ENCODE assay signal across 11 cellular contexts in genomic region chr14:105864651-105865265, GRCh38.
DNase-seq lines count a peak whose midpoint lies in the region; ATAC-seq and TF ChIP-seq lines count a peak whose summit lies in the region.
"Had no signal": no experiment of that assay in that cellular context is flagged by ENCODE, and none has a peak within 500 bp of the region (broad histone marks: within the 10 kb centered on the region; RNA-seq: fewer than 3 reads in every experiment).

No MANE protein-coding gene starts in this region.

- no peaks in the 10 kb centered on the region for H3K9me3 Mint-ChIP-seq in natural killer cell
- H3K9me3 Mint-ChIP-seq: activated T-helper 17 cell treated with anti-CD3 and anti-CD28 coated beads, Interleukin-2, amount 50 U/mL, for 72 hours had no signal

- WGBS in body of pancreas, 2 donors, result 59 to 80% methylated on average over 1 to 19 of the region's 19 CpGs

- intact Hi-C loops in Right ventricle myocardium superior (cut with DNase I), result no loop called here
- intact Hi-C loops in body of pancreas (cut with DNase I), result no loop called here
- intact Hi-C loops in natural killer cell (cut with micrococcal nuclease), result no loop called here

- H3K36me3 Mint-ChIP-seq in natural killer cell, result no peaks in the 10 kb centered on the region

- peak; percentile 31 for DNase-seq in Right ventricle myocardium superior
- no peak for DNase-seq in right atrium auricular region (ENCODE audit: low spot score)
- peak in 3 of 4 donors; percentile 2 to 9 (median 8) for DNase-seq in body of pancreas
- DNase-seq in natural killer cell, result peak; percentile 14
- no peak for DNase-seq in NCI-H146 (lab: John Stamatoyannopoulos, UW)
- no peak for DNase-seq in SK-N-DZ (ENCODE audit: low spot score)
- DNase-seq in NCI-H2107 (lab: John Stamatoyannopoulos, UW), result no peak
- no peak for DNase-seq in effector CD8-positive, alpha-beta T cell (lab: John Stamatoyannopoulos, UW)
- DNase-seq: NCI-H345 had no signal

- H3K4me1 ChIP-seq in right atrium auricular region, result no peaks in the 10 kb centered on the region
- H3K4me1 ChIP-seq in body of pancreas, result no peaks in the 10 kb centered on the region
- H3K4me1 ChIP-seq: HAP-1 had no signal

- H3K4me3 Mint-ChIP-seq in natural killer cell, result no peak overlapping the region
- H3K4me3 Mint-ChIP-seq: activated T-helper 17 cell treated with anti-CD3 and anti-CD28 coated beads, Interleukin-2, amount 50 U/mL, for 72 hours had no signal

- H3K27ac ChIP-seq in right atrium auricular region, result no peak overlapping the region
- no peak overlapping the region for H3K27ac ChIP-seq in body of pancreas

- H3K4me3 ChIP-seq in right atrium auricular region (no peak overlapping the region), body of pancreas (no peak overlapping the region)
- H3K4me3 ChIP-seq: HAP-1 had no signal

- no peak for TF ChIP-seq POLR2A in body of pancreas (IDR thresholded peaks at IDR 0.05)

- no peaks in the 10 kb centered on the region for H3K9me3 ChIP-seq in right atrium auricular region
- H3K9me3 ChIP-seq in body of pancreas, result no peaks in the 10 kb centered on the region
- H3K9me3 ChIP-seq: HAP-1 had no signal

- TF ChIP-seq CTCF in right atrium auricular region (IDR thresholded peaks at IDR 0.05) (no peak), body of pancreas (IDR thresholded peaks at IDR 0.05) (no peak), natural killer cell (IDR thresholded peaks at IDR 0.05) (no peak)

- H3K27me3 Mint-ChIP-seq in natural killer cell (ENCODE audit: low read depth in 2 of 2), result peaks cover 43 to 45% of the 10 kb centered on the region in 2 donors

- H3K27me3 ChIP-seq in right atrium auricular region, result no peaks in the 10 kb centered on the region
- H3K27me3 ChIP-seq in body of pancreas, result no peaks in the 10 kb centered on the region

- ATAC-seq in Right ventricle myocardium superior (ENCODE audit: poor library complexity) (no peak), body of pancreas (no peak), natural killer cell (no peak)
- ATAC-seq: activated T-helper 17 cell treated with anti-CD3 and anti-CD28 coated beads, Interleukin-2, amount 50 U/mL, for 72 hours had no signal

- no peak overlapping the region for H3K27ac Mint-ChIP-seq in natural killer cell
- H3K27ac Mint-ChIP-seq: activated T-helper 17 cell treated with anti-CD3 and anti-CD28 coated beads, Interleukin-2, amount 50 U/mL, for 72 hours had no signal

- peaks cover 21 to 25% of the 10 kb centered on the region in 2 donors for H3K4me1 Mint-ChIP-seq in natural killer cell
- H3K4me1 Mint-ChIP-seq: activated T-helper 17 cell treated with anti-CD3 and anti-CD28 coated beads, Interleukin-2, amount 50 U/mL, for 72 hours had no signal

- H3K36me3 ChIP-seq in right atrium auricular region (no peaks in the 10 kb centered on the region), body of pancreas (replicated peaks in 1 of 2; ENCODE audit: insufficient read depth in 1 of 2, low read depth in 2 of 2) (no peaks in the 10 kb centered on the region)
- H3K36me3 ChIP-seq: HAP-1 had no signal

Comparison
In these comparisons a context has a peak if more than half of its experiments do, and no peak if none do; other contexts are left out.
1. DNase-seq: peak in Right ventricle myocardium superior (single experiment), body of pancreas (3 of 4) and natural killer cell (single experiment); none in right atrium auricular region (single experiment), NCI-H146 (single experiment), SK-N-DZ (single experiment), NCI-H2107 (single experiment) and effector CD8-positive, alpha-beta T cell (single experiment).